Comparison of ENCODE assay signal across 1 cellular context in the genomic region with DNA sequence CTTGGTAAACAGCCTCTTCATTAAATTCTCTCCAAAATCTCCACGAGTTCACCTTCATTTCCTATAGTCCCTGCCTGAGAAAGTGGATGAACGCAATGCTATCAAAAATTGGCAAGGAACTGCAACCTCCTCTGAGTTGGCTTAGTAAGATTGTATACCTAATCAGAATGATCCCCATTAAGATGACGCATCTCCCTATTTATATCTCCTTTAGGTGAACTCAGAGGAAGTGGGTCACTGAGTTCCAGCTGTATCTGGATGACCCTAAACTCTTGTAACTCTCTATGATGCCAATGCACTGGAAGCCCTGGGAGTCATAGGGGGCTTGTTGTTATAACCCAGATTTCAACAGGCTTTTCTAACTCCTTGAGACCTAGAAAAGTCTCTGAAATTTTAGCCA.
TF ChIP-seq lines count a peak whose summit lies in the region.

No MANE protein-coding gene starts in this region.

TF ChIP-seq in IMR-90, 13 proteins besides CTCF, POLR2A, EP300 and RAD21 (continued from another document):
- TF ChIP-seq, protein P1, sequence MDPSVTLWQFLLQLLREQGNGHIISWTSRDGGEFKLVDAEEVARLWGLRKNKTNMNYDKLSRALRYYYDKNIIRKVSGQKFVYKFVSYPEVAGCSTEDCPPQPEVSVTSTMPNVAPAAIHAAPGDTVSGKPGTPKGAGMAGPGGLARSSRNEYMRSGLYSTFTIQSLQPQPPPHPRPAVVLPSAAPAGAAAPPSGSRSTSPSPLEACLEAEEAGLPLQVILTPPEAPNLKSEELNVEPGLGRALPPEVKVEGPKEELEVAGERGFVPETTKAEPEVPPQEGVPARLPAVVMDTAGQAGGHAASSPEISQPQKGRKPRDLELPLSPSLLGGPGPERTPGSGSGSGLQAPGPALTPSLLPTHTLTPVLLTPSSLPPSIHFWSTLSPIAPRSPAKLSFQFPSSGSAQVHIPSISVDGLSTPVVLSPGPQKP (IDR thresholded peaks at IDR 0.05; ENCODE audit: borderline replicate concordance, low read depth, low read length): no peak
- TF ChIP-seq CHD1 (IDR thresholded peaks at IDR 0.05; ENCODE audit: low read depth, low read length) (no peak), RFX5 (IDR thresholded peaks at IDR 0.05; ENCODE audit: low read depth, low read length) (no peak), BHLHE40 (IDR thresholded peaks at IDR 0.05; ENCODE audit: low read depth, low read length) (no peak)
